ENCODE assay signal across 1 cellular context in genomic region chr2:99637157-99637697, GRCh38.
TF ChIP-seq lines count a peak whose summit lies in the region.

No MANE protein-coding gene starts in this region.

TF ChIP-seq in WTC11, 78 proteins besides CTCF, POLR2A, EP300 and RAD21 (continued from another document):
- no peak for TF ChIP-seq ZSCAN18 (CRISPR knock-in tag; IDR thresholded peaks at IDR 0.05)
- no peak for TF ChIP-seq JAZF1 (CRISPR knock-in tag; IDR thresholded peaks at IDR 0.05)
- no peak for TF ChIP-seq ZNF263 (CRISPR knock-in tag; IDR thresholded peaks at IDR 0.05; ENCODE audit: low read depth)
- TF ChIP-seq E2F4 (CRISPR knock-in tag; IDR thresholded peaks at IDR 0.05; ENCODE audit: borderline replicate concordance, low read depth), result no peak
- TF ChIP-seq TEAD1 (CRISPR knock-in tag; IDR thresholded peaks at IDR 0.05), result no peak
- no peak for TF ChIP-seq ZNF317 (CRISPR knock-in tag; IDR thresholded peaks at IDR 0.05; ENCODE audit: borderline replicate concordance, low read depth)
- no peak for TF ChIP-seq CREB1 (CRISPR knock-in tag; IDR thresholded peaks at IDR 0.05)
- TF ChIP-seq CDX4 (CRISPR knock-in tag; IDR thresholded peaks at IDR 0.05; ENCODE audit: borderline replicate concordance), result no peak
